In the genomic region with DNA sequence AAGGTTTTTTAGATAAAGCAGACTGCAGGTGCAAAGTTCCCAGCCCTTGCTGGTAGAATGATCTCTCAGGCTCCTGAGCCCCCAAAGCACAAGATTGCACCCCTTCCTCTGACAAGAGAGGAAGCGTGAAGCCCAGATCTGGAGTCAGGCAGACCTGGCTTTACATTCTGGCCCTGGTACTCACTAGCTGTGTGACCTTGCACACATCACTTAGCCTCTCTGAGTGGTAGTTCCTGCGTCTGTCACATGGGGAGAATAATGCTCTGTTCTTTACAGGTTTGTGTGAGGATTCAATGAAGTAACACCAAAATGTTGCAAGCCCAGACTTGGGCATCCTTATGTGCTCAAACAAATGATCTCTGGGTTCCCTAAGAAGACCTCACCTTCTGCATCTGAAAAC, we compare ENCODE assay signal across 11 cellular contexts.
DNase-seq lines count a peak whose midpoint lies in the region; ATAC-seq, FAIRE-seq and TF ChIP-seq lines count a peak whose summit lies in the region.
"Had no signal": no experiment of that assay in that cellular context is flagged by ENCODE, and none has a peak within 500 bp of the region (broad histone marks: within the 10 kb centered on the region; RNA-seq: fewer than 3 reads in every experiment).

No MANE protein-coding gene starts in this region.

- H2AFZ ChIP-seq in SK-N-SH (ENCODE audit: low read depth) (no peak overlapping the region), K562 (ENCODE audit: low read depth, low read length) (no peak overlapping the region)

- peaks cover 0 to 5% of the 10 kb centered on the region in 2 experiments for H3K36me3 ChIP-seq in SK-N-SH (replicated peaks in 1 of 2; ENCODE audit: control insufficient read depth in 1 of 2, insufficient read depth in 2 of 2, low read length in 1 of 2)
- no peaks in the 10 kb centered on the region for H3K36me3 ChIP-seq in K562 (ENCODE audit: control insufficient read depth, insufficient read depth, low read length)
- peaks cover 15% of the 10 kb centered on the region for H3K36me3 ChIP-seq in mesodermal cell (ENCODE audit: control insufficient read depth, insufficient read depth, low read length)
- no peaks in the 10 kb centered on the region for H3K36me3 ChIP-seq in thyroid gland
- H3K36me3 ChIP-seq in small intestine (ENCODE audit: control insufficient read depth in 2 of 2, insufficient read depth in 2 of 2, low read length in 2 of 2): no peaks in the 10 kb centered on the region

- H3K27me3 ChIP-seq in SK-N-SH (ENCODE audit: insufficient read depth) (no peaks in the 10 kb centered on the region), K562 (ENCODE audit: control insufficient read depth in 2 of 2, insufficient read depth in 2 of 2, low read length in 2 of 2) (no peaks in the 10 kb centered on the region), thyroid gland (no peaks in the 10 kb centered on the region), small intestine (ENCODE audit: control insufficient read depth in 2 of 2, insufficient read depth in 2 of 2, low read length in 2 of 2) (no peaks in the 10 kb centered on the region)

- H4K20me1 ChIP-seq in SK-N-SH (ENCODE audit: insufficient read depth): no peaks in the 10 kb centered on the region
- 0 out of 2 replicates have a peak, but pooled peaks cover 4% of the 10 kb centered on the region for H4K20me1 ChIP-seq in K562 (replicated peaks; ENCODE audit: control insufficient read depth, insufficient read depth, low read length)

- intact Hi-C loops in K562 (cut with micrococcal nuclease) (no loop called here), thyroid gland (cut with DNase I) (loop anchor here (5.0 kb wide), 1 partner anchor 36 kb away; no protein-coding TSS in a partner anchor)

- TF ChIP-seq POLR2A in K562 (conservative IDR thresholded peaks at IDR 0.05) (no peak), thyroid gland (IDR thresholded peaks at IDR 0.05) (no peak)

- H3K9me3 ChIP-seq in SK-N-SH (no peaks in the 10 kb centered on the region), K562 (replicated peaks; ENCODE audit: control insufficient read depth, insufficient read depth, low read depth, low read length) (no peaks in the 10 kb centered on the region), mesodermal cell (ENCODE audit: control insufficient read depth, low read length) (no peaks in the 10 kb centered on the region), thyroid gland (no peaks in the 10 kb centered on the region), small intestine (ENCODE audit: control insufficient read depth, low read depth) (no peaks in the 10 kb centered on the region)

- no peak for ATAC-seq in SK-N-SH treated with all-trans-retinoic acid at 6 μM for 48 hours
- no peak for ATAC-seq in K562

- no peak for DNase-seq in SK-N-SH
- DNase-seq in K562 (ENCODE audit: extremely low read depth in 1 of 4, low spot score in 3 of 4): no peak
- DNase-seq in thyroid gland: no peak
- DNase-seq in small intestine: no peak
- no peak for DNase-seq in ACHN
- no peak for DNase-seq in iPS-NIHi7 (ENCODE audit: extremely low spot score)
- DNase-seq: activated CD4-positive, alpha-beta T cell treated with anti-CD3 and anti-CD28 coated beads, Interleukin-2, amount 50 U/mL, for 1 hour; central memory CD4-positive, alpha-beta T cell had no signal

- FAIRE-seq in K562 (lab: Jason Lieb, UNC): no peak
- no peak for FAIRE-seq in small intestine (lab: Jason Lieb, UNC)

- H3K27ac ChIP-seq in SK-N-SH (ENCODE audit: low read depth in 2 of 2, low read length in 1 of 2) (peak overlapping the region in 1 of 2 experiments; percentile 97; a peak in 2 of 4 replicates), K562 (ENCODE audit: extremely low read depth, low read depth, low read length) (no peak overlapping the region), mesodermal cell (ENCODE audit: low read depth, low read length, severe bottlenecking) (peak overlapping the region; percentile 94), thyroid gland (peak overlapping the region; percentile 93 to 98 (median 93)), small intestine (ENCODE audit: low read depth in 1 of 2, low read length in 1 of 2) (no peak overlapping the region)
- H3K27ac ChIP-seq: 22Rv1 had no signal

- H3K9me1 ChIP-seq in K562 (ENCODE audit: control insufficient read depth, insufficient read depth, low read length): no peaks in the 10 kb centered on the region

- CTCF ChIA-PET in SK-N-SH (lab: Yijun Ruan, JAX) (interaction anchor here (0.9 to 3.6 kb wide), 5 partner anchors 9 to 225 kb away, joined by 3 to 17 read pairs (median 3); no protein-coding TSS in a partner anchor), K562 (lab: Yijun Ruan, JAX; ENCODE audit: low intra/inter-chr PET ratio) (interaction anchor here (0.7 kb wide), 1 partner anchor 1663 kb away, joined by 7 read pairs; no protein-coding TSS in a partner anchor)

- H3K9ac ChIP-seq in SK-N-SH (peak overlapping the region; percentile 76; the same call in 1 of the 2 replicates), K562 (ENCODE audit: insufficient read depth in 1 of 2, low read depth in 2 of 2, low read length in 2 of 2) (no peak overlapping the region)

- H3K4me2 ChIP-seq in SK-N-SH: peak overlapping the region; percentile 76
- H3K4me2 ChIP-seq in K562 (ENCODE audit: insufficient read depth, low read length): no peak overlapping the region

- H3F3A ChIP-seq in SK-N-SH (replicated peaks; ENCODE audit: insufficient read depth): peaks cover 29% of the 10 kb centered on the region

- 51% methylated on average over 2 of the region's 2 CpGs for WGBS in SK-N-SH (ENCODE audit: low lambda C conversion rate)
- WGBS in K562 (ENCODE audit: insufficient coverage, low coverage, missing lambda C conversion rate): 7% methylated on average over 2 of the region's 2 CpGs
- WGBS in mesodermal cell (ENCODE audit: insufficient coverage in 2 of 2), 2 experiments: 82 to 100% methylated on average over 1 to 2 of the region's 2 CpGs
- WGBS in thyroid gland, 2 donors: 52 to 86% methylated on average over 2 of the region's 2 CpGs
- 0 to 62% (median 0%) methylated on average over 2 of the region's 2 CpGs for WGBS in small intestine, 3 donors

- H3K79me2 ChIP-seq in SK-N-SH (ENCODE audit: insufficient read depth) (peaks cover 29% of the 10 kb centered on the region), K562 (ENCODE audit: control insufficient read depth, insufficient read depth, low read length) (no peaks in the 10 kb centered on the region)

- H3K4me1 ChIP-seq in SK-N-SH (ENCODE audit: control insufficient read depth in 1 of 2, insufficient read depth in 2 of 2, low read depth in 1 of 2, low read length in 1 of 2): peaks cover 7 to 23% of the 10 kb centered on the region in 2 experiments; a peak in 3 of 4 replicates
- peaks cover 5 to 11% of the 10 kb centered on the region in 2 experiments; a peak in 3 of 5 replicates for H3K4me1 ChIP-seq in K562 (replicated peaks in 1 of 2; ENCODE audit: control insufficient read depth in 2 of 2, insufficient read depth in 2 of 2, low read length in 2 of 2)
- H3K4me1 ChIP-seq in mesodermal cell (ENCODE audit: control insufficient read depth, insufficient read depth, low read length, poor library complexity, severe bottlenecking): peaks cover 46% of the 10 kb centered on the region
- peaks cover 16 to 31% of the 10 kb centered on the region in 2 donors for H3K4me1 ChIP-seq in thyroid gland
- no peaks in the 10 kb centered on the region for H3K4me1 ChIP-seq in small intestine (ENCODE audit: control insufficient read depth in 2 of 2, insufficient read depth in 1 of 2, low read depth in 1 of 2, low read length in 1 of 2)

- TF ChIP-seq EP300 in SK-N-SH (IDR thresholded peaks at IDR 0.05; ENCODE audit: borderline replicate concordance in 1 of 2, low read depth in 1 of 2, low read length in 1 of 2) (no peak), K562 (IDR thresholded peaks at IDR 0.05; ENCODE audit: low read length) (no peak)

- TF ChIP-seq CTCF in SK-N-SH (IDR thresholded peaks at IDR 0.05): no peak
- no peak for TF ChIP-seq CTCF in K562 (IDR thresholded peaks at IDR 0.05 in 2 of 3, conservative IDR thresholded peaks at IDR 0.05 in 1 of 3; ENCODE audit: insufficient read depth in 2 of 3, low read depth in 1 of 3, low read length in 3 of 3)
- no peak for TF ChIP-seq CTCF in thyroid gland (IDR thresholded peaks at IDR 0.05)

- H3K4me3 ChIP-seq in SK-N-SH (ENCODE audit: low read depth in 2 of 2, low read length in 1 of 2) (no peak overlapping the region), K562 (no peak overlapping the region), mesodermal cell (ENCODE audit: extremely low read depth, insufficient read depth, low read length, poor library complexity, severe bottlenecking) (peak overlapping the region; percentile 33), thyroid gland (replicated peaks in 1 of 3) (no peak overlapping the region), small intestine (ENCODE audit: low read depth in 1 of 2, low read length in 2 of 2) (no peak overlapping the region)

- no TSS peak for BruUV-seq in K562 (replicated peaks; lab: Mats Ljungman, UMichigan)

- in situ Hi-C loops in K562 (cut with MboI) (no loop called here), ACHN (cut with HindIII; ENCODE audit: low pct_ligation_motif_present, low pct_unique_long_range_greater_than_20kb, low sequenced_read_pairs) (no loop called here)

- TF ChIP-seq RAD21 in SK-N-SH (IDR thresholded peaks at IDR 0.05; ENCODE audit: low read length) (no peak), K562 (CRISPR knock-in tag; conservative IDR thresholded peaks at IDR 0.05 in 1 of 2, IDR thresholded peaks at IDR 0.05 in 1 of 2) (no peak)

- POLR2A ChIA-PET in SK-N-SH (lab: Yijun Ruan, JAX): no interaction called here
- POLR2A ChIA-PET in K562 (lab: Yijun Ruan, JAX): interaction anchor here (0.6 to 0.7 kb wide), 2 partner anchors 54 to 72 kb away, joined by 3 to 4 read pairs; no protein-coding TSS in a partner anchor

- H3K9me2 ChIP-seq in SK-N-SH: no peaks in the 10 kb centered on the region

TF ChIP-seq in SK-N-SH, 30 proteins besides CTCF, POLR2A, EP300 and RAD21 (continues in another document):
- no peak for TF ChIP-seq GATA2 (CRISPR knock-in tag; IDR thresholded peaks at IDR 0.05)
- no peak for TF ChIP-seq FOXM1 (IDR thresholded peaks at IDR 0.05; ENCODE audit: low read depth)
- TF ChIP-seq POLR2AphosphoS5 (IDR thresholded peaks at IDR 0.05; ENCODE audit: low read depth, low read length): no peak

TF ChIP-seq in SK-N-SH treated with all-trans-retinoic acid at 6 μM for 48 hours, 23 proteins besides CTCF, POLR2A, EP300 and RAD21 (continues in another document):
- TF ChIP-seq ZNF70 (CRISPR knock-in tag; IDR thresholded peaks at IDR 0.05) (no peak), TCF4 (CRISPR knock-in tag; IDR thresholded peaks at IDR 0.05; ENCODE audit: borderline replicate concordance) (no peak), BACH2 (CRISPR knock-in tag; IDR thresholded peaks at IDR 0.05; ENCODE audit: borderline replicate concordance) (no peak)

TF ChIP-seq in K562, 482 proteins besides CTCF, POLR2A, EP300 and RAD21:
- TF ChIP-seq FOXJ2 (tag; IDR thresholded peaks at IDR 0.05) (no peak), RBM25 (IDR thresholded peaks at IDR 0.05; ENCODE audit: low read depth, low read length, severe bottlenecking) (peak; percentile 58), ZFP36 (IDR thresholded peaks at IDR 0.05; ENCODE audit: low read depth, low read length, partially characterized antibody) (peak; percentile 54), STAG1 (CRISPR knock-in tag; IDR thresholded peaks at IDR 0.05; ENCODE audit: borderline replicate concordance) (no peak), BCOR (IDR thresholded peaks at IDR 0.05) (peak; percentile 42), TRIM24 (IDR thresholded peaks at IDR 0.05) (no peak)

Comparison
In these comparisons a context has a peak if more than half of its experiments do, and no peak if none do; other contexts are left out.
1. H3K27ac ChIP-seq: peak in mesodermal cell (single experiment) and thyroid gland (3 of 3); none in K562 (single experiment) and small intestine (0 of 2).